8 cellular contexts compared by ENCODE assay signal in the genomic region with DNA sequence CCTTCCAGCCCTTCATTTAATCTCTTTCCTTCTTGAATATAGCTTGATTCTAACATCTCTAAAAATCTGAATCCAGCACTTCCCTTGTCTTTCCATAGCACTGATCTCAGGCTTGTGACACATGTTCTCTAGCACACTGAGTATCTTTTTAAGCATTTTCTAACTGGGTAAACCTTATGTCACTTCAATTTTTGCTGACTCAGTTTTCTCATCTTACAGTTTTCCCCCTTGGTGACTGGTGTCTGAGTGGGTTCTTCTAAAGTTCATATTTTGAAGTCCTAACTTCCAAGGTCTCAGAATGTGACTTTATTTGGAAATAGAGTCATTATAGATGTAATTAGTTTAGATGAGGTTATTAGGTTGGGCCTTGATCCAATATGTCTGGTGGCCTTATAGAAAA.
"Had no signal": no experiment of that assay in that cellular context is flagged by ENCODE, and none has a peak within 500 bp of the region (broad histone marks: within the 10 kb centered on the region; RNA-seq: fewer than 3 reads in every experiment).

No MANE protein-coding gene starts in this region.

- H3K9me3 ChIP-seq: HAP-1 had no signal

- H3K36me3 ChIP-seq: HAP-1 had no signal

- H3K27ac ChIP-seq: HL-60 had no signal

- DNase-seq: H7, HFFc6, Kasumi-1, KG1 had no signal

- ATAC-seq: GM23338, HCT116 had no signal

- H3K4me1 ChIP-seq: HAP-1 had no signal

- H3K4me2 ChIP-seq: GM23338 had no signal

- H3K4me3 ChIP-seq: GM23338, HAP-1 had no signal

- H2AFZ ChIP-seq: GM23338 had no signal
